In genomic region chr4:78569291-78569821, GRCh38 we compare ENCODE assay signal across 8 cellular contexts. TPM values are rescaled to one million over a fixed set of nuclear protein-coding genes. Genes with fewer than 3 reads are reported as not detected.
DNase-seq lines count a peak whose midpoint lies in the region; ATAC-seq, FAIRE-seq and TF ChIP-seq lines count a peak whose summit lies in the region.

No MANE protein-coding gene starts in this region.

- TF ChIP-seq POLR2A in GM12891 (IDR thresholded peaks at IDR 0.05; ENCODE audit: low read depth, low read length) = no peak

- no peak for TF ChIP-seq CTCF in GM13977 (IDR thresholded peaks at IDR 0.05; ENCODE audit: extremely low read depth, insufficient read depth, missing control alignments)

- DNase-seq in AG08395 (ENCODE audit: low spot score) = peak; percentile 74
- peak; percentile 51 for DNase-seq in NCI-H460 (ENCODE audit: extremely low read depth, low read depth)
- DNase-seq in fibroblast of gingiva (ENCODE audit: low read depth) = peak; percentile 46
- peak; percentile 67 for DNase-seq in myocyte (ENCODE audit: low read depth)
- DNase-seq in GM13977 (ENCODE audit: low spot score) = no peak
- DNase-seq in GM12891 (ENCODE audit: insufficient read length, low spot score) = no peak
- DNase-seq in RKO (ENCODE audit: low spot score) = no peak

- no peak for ATAC-seq in GM21390 (IDR thresholded peaks at IDR 0.05; ENCODE audit: unreplicated experiment)

- no peak for FAIRE-seq in GM12891 (lab: Jason Lieb, UNC)

- in situ Hi-C loops in GM13977 (cut with MboI; ENCODE audit: low pct_unique_long_range_greater_than_20kb, low sequenced_read_pairs, unreplicated experiment) = no loop called here

TF ChIP-seq in GM12891, 5 proteins besides CTCF, POLR2A, EP300 and RAD21:
- TF ChIP-seq PAX5 (IDR thresholded peaks at IDR 0.05; ENCODE audit: insufficient read depth, low read length, severe bottlenecking) (no peak), SPI1 (IDR thresholded peaks at IDR 0.05; ENCODE audit: low read depth, low read length) (no peak), TAF1 (IDR thresholded peaks at IDR 0.05; ENCODE audit: low read depth, low read length) (no peak), POU2F2 (IDR thresholded peaks at IDR 0.05; ENCODE audit: low read depth, low read length) (no peak), POLR2AphosphoS5 (IDR thresholded peaks at IDR 0.05; ENCODE audit: low read depth, low read length) (no peak)

RNA-seq across cellular contexts. Expression of gene ANXA3, which starts 17.8 kb away (rescaled TPM):
- total RNA-seq in NCI-H460 (2014; rRNA removed; shearing (Covaris generic)) = 114 and 117 TPM in 2 replicates
- polyA plus RNA-seq in NCI-H460 (2014; cell fraction: nucleus; rRNA removed) = 68.0 and 95.7 TPM in 2 replicates
- 0.16 TPM in 1 of 2 replicates, not detected in the other for total RNA-seq in myocyte
- polyA plus RNA-seq in myocyte (2012) = 4.7 TPM
- not detected for polyA plus RNA-seq in GM12891 (2012; ENCODE audit: low read depth, missing spikeins)

Comparison
In these comparisons a context has a peak if more than half of its experiments do, and no peak if none do; other contexts are left out.
1. DNase-seq: peak in AG08395 (single experiment), NCI-H460 (single experiment), fibroblast of gingiva (single experiment) and myocyte (single experiment); none in GM13977 (single experiment), GM12891 (single experiment) and RKO (single experiment).
2. RNA of gene ANXA3, which starts 17.8 kb away (total RNA-seq): 114 to 117 TPM in NCI-H460; 0.16 TPM in myocyte; every median in the first group is over 10 times any median in the second.